Comparison of ENCODE assay signal across 9 cellular contexts in the genomic region with DNA sequence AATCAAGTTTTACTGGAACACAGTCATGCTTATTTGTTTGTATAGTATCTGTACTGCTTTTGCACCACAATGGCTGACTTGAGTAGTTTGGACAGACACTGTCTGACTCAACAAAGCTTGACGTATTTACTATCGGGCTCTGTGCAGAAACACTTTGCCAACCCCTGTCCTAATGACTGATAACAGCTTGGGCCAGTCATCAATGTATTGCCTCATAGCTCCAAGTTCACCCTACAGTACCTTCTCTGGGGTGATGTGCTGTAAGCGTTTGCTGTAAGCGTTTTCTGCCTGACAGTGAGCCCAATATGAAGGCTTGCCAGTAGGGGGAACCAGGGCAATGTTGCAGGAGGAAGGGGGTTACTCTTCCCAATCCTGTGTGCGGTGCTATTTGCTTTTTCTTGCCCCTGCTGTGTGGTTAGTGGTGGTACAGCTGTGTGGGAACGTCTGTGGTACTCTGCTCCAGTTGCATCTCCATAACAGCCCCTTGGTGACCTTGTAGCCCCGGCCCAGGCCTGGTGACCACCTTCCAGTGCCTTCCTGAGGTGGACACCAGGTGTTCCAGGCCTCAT. TPM values are rescaled to one million over a fixed set of nuclear protein-coding genes. Genes with fewer than 3 reads are reported as not detected.
DNase-seq lines count a peak whose midpoint lies in the region; ATAC-seq, FAIRE-seq and TF ChIP-seq lines count a peak whose summit lies in the region.
"Had no signal": no experiment of that assay in that cellular context is flagged by ENCODE, and none has a peak within 500 bp of the region (broad histone marks: within the 10 kb centered on the region; RNA-seq: fewer than 3 reads in every experiment).

No MANE protein-coding gene starts in this region.

- no peaks in the 10 kb centered on the region for H3K36me3 ChIP-seq in fibroblast of lung (ENCODE audit: control insufficient read depth, insufficient read depth, low read length)

- H3K4me1 Mint-ChIP-seq in osteocyte (ENCODE audit: unreplicated experiment) = no peaks in the 10 kb centered on the region

- H3K4me3 Mint-ChIP-seq in osteocyte (ENCODE audit: unreplicated experiment) = no peak overlapping the region
- H3K4me3 Mint-ChIP-seq: T-cell had no signal

- no peak overlapping the region for H2AFZ ChIP-seq in fibroblast of lung (ENCODE audit: low read length)

- H3K27me3 Mint-ChIP-seq in osteocyte (ENCODE audit: unreplicated experiment) = peaks cover 32% of the 10 kb centered on the region

- no peak overlapping the region for H3K9ac ChIP-seq in fibroblast of lung (ENCODE audit: insufficient read depth, low read length)

- H3K27ac ChIP-seq in fibroblast of lung (ENCODE audit: insufficient read depth, low read length) = no peak overlapping the region

- DNase-seq in DMS 273 treated with DMSO at 0.1 percent for 48 hours (lab: John Stamatoyannopoulos, UW) = peak; percentile 33
- DNase-seq in HuH-7.5 (ENCODE audit: low spot score) = peak; percentile 51
- DNase-seq in RPMI7951 (ENCODE audit: low read depth) = peak; percentile 31
- DNase-seq in fibroblast of lung (ENCODE audit: low read depth in 2 of 2) = peak; percentile 91 to 99
- DNase-seq in osteocyte (ENCODE audit: extremely low spot score, unreplicated experiment) = no peak
- DNase-seq in NCI-H2029 treated with DMSO at 0.1 percent for 48 hours (lab: John Stamatoyannopoulos, UW) = no peak
- DNase-seq in RCC 7860 (ENCODE audit: low spot score) = no peak
- DNase-seq: T-cell had no signal

- H3K4me1 ChIP-seq in fibroblast of lung (ENCODE audit: control insufficient read depth, extremely low read depth, insufficient read depth, low read length) = peaks cover 2% of the 10 kb centered on the region

- no peaks in the 10 kb centered on the region for H3K79me2 ChIP-seq in fibroblast of lung (ENCODE audit: control insufficient read depth, insufficient read depth, low read length)

- H3K27me3 ChIP-seq in fibroblast of lung (ENCODE audit: control insufficient read depth, insufficient read depth, low read length) = peaks cover 11% of the 10 kb centered on the region

- no peaks in the 10 kb centered on the region for H3K9me3 ChIP-seq in fibroblast of lung (ENCODE audit: control insufficient read depth, insufficient read depth, low read depth, low read length)

- H3K4me3 ChIP-seq in fibroblast of lung (replicated peaks in 1 of 4; ENCODE audit: control extremely low read depth in 1 of 4, insufficient read depth in 1 of 4, low read depth in 3 of 4, low read length in 4 of 4) = no peak overlapping the region

- no peak for ATAC-seq in GM19035 (IDR thresholded peaks at IDR 0.05; ENCODE audit: unreplicated experiment)

- TF ChIP-seq CTCF in fibroblast of lung (conservative IDR thresholded peaks at IDR 0.05 in 1 of 2, IDR thresholded peaks at IDR 0.05 in 1 of 2; ENCODE audit: low read depth in 1 of 2, low read length in 2 of 2) (peak; percentile 59 to 89), osteocyte (IDR thresholded peaks at IDR 0.05) (peak; percentile 46)

- no peak overlapping the region for H3K27ac Mint-ChIP-seq in osteocyte (ENCODE audit: unreplicated experiment)
- H3K27ac Mint-ChIP-seq: T-cell had no signal

- no peaks in the 10 kb centered on the region for H3K9me3 Mint-ChIP-seq in osteocyte (ENCODE audit: unreplicated experiment)
- H3K9me3 Mint-ChIP-seq: T-cell had no signal

- no peak for FAIRE-seq in RCC 7860 (lab: Jason Lieb, UNC)

- no peaks in the 10 kb centered on the region for H4K20me1 ChIP-seq in fibroblast of lung (ENCODE audit: control insufficient read depth, extremely low read depth, insufficient read depth, low read length)

- no peak overlapping the region for H3K4me2 ChIP-seq in fibroblast of lung (ENCODE audit: extremely low read depth, insufficient read depth, low read length)

- no peaks in the 10 kb centered on the region for H3K36me3 Mint-ChIP-seq in osteocyte (ENCODE audit: unreplicated experiment)
- H3K36me3 Mint-ChIP-seq: T-cell had no signal

RNA-seq across cellular contexts. Expression of a gene that starts 5.4 kb away (rescaled TPM):
- total RNA-seq in RPMI7951 (2014; rRNA removed; shearing (Covaris generic)) = not detected in 2 replicates
- not detected in 2 replicates for total RNA-seq in fibroblast of lung
- polyA plus RNA-seq in fibroblast of lung = not detected in 2 replicates
- not detected in 2 replicates for polyA plus RNA-seq in fibroblast of lung (2012)
- polyA minus RNA-seq in fibroblast of lung (ENCODE audit: low replicate concordance) = not detected in 2 replicates
- not detected in 2 replicates for total RNA-seq in osteocyte
- total RNA-seq: T-cell had no signal

RNA-seq across cellular contexts. Expression of a gene that starts 31.3 kb away (rescaled TPM):
- total RNA-seq in RPMI7951 (2014; rRNA removed; shearing (Covaris generic)) = 3.9 and 5.8 TPM in 2 replicates
- total RNA-seq in fibroblast of lung (5.6 and 9.1 TPM in 2 replicates), osteocyte (30.6 and 31.2 TPM in 2 replicates)
- polyA plus RNA-seq in fibroblast of lung = 9.2 and 11.4 TPM in 2 replicates
- 7.2 and 9.7 TPM in 2 replicates for polyA plus RNA-seq in fibroblast of lung (2012)
- 18.3 and 25.3 TPM in 2 replicates for polyA minus RNA-seq in fibroblast of lung (ENCODE audit: low replicate concordance)

Comparison
In these comparisons a context has a peak if more than half of its experiments do, and no peak if none do; other contexts are left out.
1. DNase-seq: peak in DMS 273 treated with DMSO at 0.1 percent for 48 hours (single experiment), HuH-7.5 (single experiment), RPMI7951 (single experiment) and fibroblast of lung (2 of 2); none in osteocyte (single experiment), NCI-H2029 treated with DMSO at 0.1 percent for 48 hours (single experiment) and RCC 7860 (single experiment).